Comparison of ENCODE assay signal across 12 cellular contexts in genomic region chr12:95959107-95959506, GRCh38. TPM values are rescaled to one million over a fixed set of nuclear protein-coding genes. Genes with fewer than 3 reads are reported as not detected.
DNase-seq lines count a peak whose midpoint lies in the region; ATAC-seq and TF ChIP-seq lines count a peak whose summit lies in the region.
"Had no signal": no experiment of that assay in that cellular context is flagged by ENCODE, and none has a peak within 500 bp of the region (broad histone marks: within the 10 kb centered on the region; RNA-seq: fewer than 3 reads in every experiment).

No MANE protein-coding gene starts in this region.

- peak; percentile 45 for DNase-seq in COR-L47 (lab: John Stamatoyannopoulos, UW)
- DNase-seq in H9: no peak
- peak; percentile 11 for DNase-seq in fibroblast of pulmonary artery (ENCODE audit: low read depth)
- DNase-seq in head of caudate nucleus: no peak
- DNase-seq: activated naive CD4-positive, alpha-beta T cell; stimulated activated naive CD4-positive, alpha-beta T cell treated with Interleukin-2 at 50 U/mL for 16 hours had no signal

- H3K9me3 ChIP-seq in H9 (ENCODE audit: control insufficient read depth, low read depth, low read length) (no peaks in the 10 kb centered on the region), OCI-LY3 (ENCODE audit: insufficient read depth, low read length) (no peaks in the 10 kb centered on the region)

- H2BK5ac ChIP-seq in H9 (ENCODE audit: insufficient read length, low read length): no peak overlapping the region

- H4K8ac ChIP-seq in H9 (replicated peaks; ENCODE audit: insufficient read length, low read depth, low read length): no peak overlapping the region

- H3K36me3 ChIP-seq in OCI-LY3 (replicated peaks; ENCODE audit: low read depth, low read length): no peaks in the 10 kb centered on the region

- no peak overlapping the region for H2BK15ac ChIP-seq in H9 (ENCODE audit: low read depth, low read length)

- H3K4me3 ChIP-seq in OCI-LY3 (ENCODE audit: low read length) (no peak overlapping the region), fibroblast of pulmonary artery (replicated peaks; ENCODE audit: low read depth, low read length) (no peak overlapping the region)

- H4K20me1 ChIP-seq in H9 (ENCODE audit: control insufficient read depth, insufficient read depth, insufficient read length) (no peaks in the 10 kb centered on the region), OCI-LY3 (ENCODE audit: insufficient read depth, low read length) (no peaks in the 10 kb centered on the region)

- H3K9me3 Mint-ChIP-seq in H9: no peaks in the 10 kb centered on the region; a peak in 1 of 5 replicates

- H2BK20ac ChIP-seq in H9 (ENCODE audit: low read depth, low read length, poor library complexity, severe bottlenecking): no peak overlapping the region

- TF ChIP-seq CTCF in H9 (conservative IDR thresholded peaks at IDR 0.05) (peak; percentile 52), OCI-LY3 (IDR thresholded peaks at IDR 0.05; ENCODE audit: low read depth, low read length) (peak; percentile 21), fibroblast of pulmonary artery (IDR thresholded peaks at IDR 0.05; ENCODE audit: low read length, missing control alignments) (no peak)

- H2AFZ ChIP-seq in H9 (ENCODE audit: low read length): no peak overlapping the region
- H2AFZ ChIP-seq in OCI-LY3 (ENCODE audit: low read depth, low read length): no peak overlapping the region
- H2AFZ ChIP-seq: parathyroid adenoma had no signal

- no peak overlapping the region for H3K56ac ChIP-seq in H9 (ENCODE audit: insufficient read length, low read depth, low read length)

- no peak overlapping the region for H3T11ph ChIP-seq in H9 (ENCODE audit: low read length)

- no peaks in the 10 kb centered on the region for H3K27me3 ChIP-seq in H9 (ENCODE audit: insufficient read depth, low read length)
- 0 out of 2 replicates have a peak, but pooled peaks cover 4% of the 10 kb centered on the region for H3K27me3 ChIP-seq in OCI-LY3 (ENCODE audit: low read depth, low read length)

- no peak overlapping the region for H3K27ac ChIP-seq in H9 (ENCODE audit: insufficient read length, low read depth, low read length)
- no peak overlapping the region for H3K27ac ChIP-seq in OCI-LY3 (ENCODE audit: low read length)
- H3K27ac ChIP-seq: parathyroid adenoma had no signal

- no peak overlapping the region for H2BK120ac ChIP-seq in H9 (ENCODE audit: low read depth, low read length, poor library complexity, severe bottlenecking)

- H3K79me2 ChIP-seq in H9 (ENCODE audit: insufficient read depth, low read length) (no peaks in the 10 kb centered on the region), OCI-LY3 (ENCODE audit: low read length) (no peaks in the 10 kb centered on the region)
- H3K79me2 ChIP-seq: parathyroid adenoma had no signal

- no peak overlapping the region for H4K5ac ChIP-seq in H9 (ENCODE audit: insufficient read length, low read depth, low read length)

- no peaks in the 10 kb centered on the region for H3K27me3 Mint-ChIP-seq in H9 (ENCODE audit: low read depth)

- H3K23me2 ChIP-seq in H9 (ENCODE audit: insufficient read length, low read depth, low read length, poor library complexity, severe bottlenecking): no peaks in the 10 kb centered on the region

- H2BK12ac ChIP-seq in H9 (ENCODE audit: insufficient read length, low read depth, low read length): no peak overlapping the region

- no CpG with 5 or more reads among the region's 1 CpG for WGBS in H9 (ENCODE audit: extremely low coverage, insufficient read length, low lambda C conversion rate)

- H3K9ac ChIP-seq in H9 (ENCODE audit: extremely low read depth, insufficient read length, low read length): no peak overlapping the region
- H3K9ac ChIP-seq in OCI-LY3 (ENCODE audit: low read length): no peak overlapping the region
- H3K9ac ChIP-seq: parathyroid adenoma had no signal

- H3K4ac ChIP-seq in H9 (ENCODE audit: low read depth, low read length): no peak overlapping the region

- intact Hi-C loops in head of caudate nucleus (cut with DNase I): no loop called here

- no peaks in the 10 kb centered on the region for H3K79me1 ChIP-seq in H9 (ENCODE audit: insufficient read depth, low read depth, low read length, poor library complexity, severe bottlenecking)

- H3K23ac ChIP-seq in H9 (ENCODE audit: insufficient read length, low read depth, low read length): no peak overlapping the region

- no peak overlapping the region for H4K91ac ChIP-seq in H9 (ENCODE audit: insufficient read length, low read depth, low read length)

- no peak overlapping the region for H3K14ac ChIP-seq in H9 (ENCODE audit: insufficient read depth, low read length)

- H3K4me1 Mint-ChIP-seq in H9: peaks cover 20 to 26% of the 10 kb centered on the region in 2 experiments

- no peak overlapping the region for H2AK5ac ChIP-seq in H9 (ENCODE audit: insufficient read length, low read length)

- no peak for ATAC-seq in HG02763 (IDR thresholded peaks at IDR 0.05; ENCODE audit: unreplicated experiment)
- no peak for ATAC-seq in HG03159 (IDR thresholded peaks at IDR 0.05; ENCODE audit: unreplicated experiment)
- no peak for ATAC-seq in GM21529 (IDR thresholded peaks at IDR 0.05; ENCODE audit: unreplicated experiment)

- H3K4me1 ChIP-seq in H9 (ENCODE audit: insufficient read depth, low read length) (no peaks in the 10 kb centered on the region), OCI-LY3 (ENCODE audit: low read length) (no peaks in the 10 kb centered on the region)
- H3K4me1 ChIP-seq: parathyroid adenoma had no signal

- H3K4me2 ChIP-seq in H9 (ENCODE audit: insufficient read depth, insufficient read length, low read length) (no peak overlapping the region), OCI-LY3 (ENCODE audit: low read length) (no peak overlapping the region)

- H3K36me3 Mint-ChIP-seq in H9 (ENCODE audit: insufficient read depth in 1 of 3, low read depth in 3 of 3): no peaks in the 10 kb centered on the region

- no peak overlapping the region for H3K4me3 Mint-ChIP-seq in H9

- no peak overlapping the region for H3K27ac Mint-ChIP-seq in H9

- no peak overlapping the region for H3K18ac ChIP-seq in H9 (ENCODE audit: insufficient read length, low read depth, low read length)

RNA-seq across cellular contexts. Expression of gene AMDHD1, which starts 16.0 kb away (rescaled TPM):
- 0.29 and 0.42 TPM in 2 replicates for total RNA-seq in H9 (2021)
- total RNA-seq: glomerular endothelial cell had no signal

RNA-seq across cellular contexts. Expression of gene CCDC38, which starts 16.7 kb away (rescaled TPM):
- total RNA-seq in H9 (2021): not detected in 2 replicates
- total RNA-seq: glomerular endothelial cell had no signal

RNA-seq across cellular contexts. Expression of gene HAL, which starts 37.0 kb away (rescaled TPM):
- total RNA-seq in H9 (2021): 0.11 and 0.35 TPM in 2 replicates

Comparison
In these comparisons a context has a peak if more than half of its experiments do, and no peak if none do; other contexts are left out.
1. DNase-seq: peak in COR-L47 (single experiment) and fibroblast of pulmonary artery (single experiment); none in H9 (single experiment) and head of caudate nucleus (0 of 42).